28 cellular contexts compared by ENCODE assay signal in the genomic region with DNA sequence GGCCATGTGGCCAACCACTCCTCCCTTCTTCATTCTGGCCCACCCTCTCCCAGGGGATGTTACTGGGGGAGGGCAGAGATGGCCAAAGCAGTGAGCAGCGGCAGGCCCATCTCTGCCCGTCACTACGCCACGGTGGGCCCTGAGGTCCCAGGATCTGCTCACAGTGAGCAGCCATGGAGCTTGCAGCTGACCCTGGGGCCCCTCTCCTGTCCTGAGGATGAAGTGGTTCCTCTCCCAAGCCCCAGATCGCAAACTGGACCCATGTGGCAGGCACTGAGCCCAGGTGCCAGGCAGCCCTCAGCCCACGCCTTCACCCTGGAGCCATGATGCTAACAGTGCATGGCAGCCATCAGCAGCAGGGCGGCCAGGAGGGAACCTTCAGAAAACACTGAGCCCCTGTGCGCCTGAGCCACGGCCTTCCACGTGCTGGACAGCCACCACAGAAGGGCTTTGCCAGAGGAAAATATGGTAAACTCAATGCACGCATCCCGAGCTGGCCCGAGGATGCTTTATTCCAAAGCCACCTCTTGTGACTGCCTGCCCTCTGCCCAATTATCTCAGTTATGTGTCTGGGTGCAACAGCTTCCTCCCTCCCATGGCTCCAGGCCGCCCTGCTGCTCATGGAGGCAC.
"Had no signal": no experiment of that assay in that cellular context is flagged by ENCODE, and none has a peak within 500 bp of the region (broad histone marks: within the 10 kb centered on the region; RNA-seq: fewer than 3 reads in every experiment).

No MANE protein-coding gene starts in this region.

- H3K36me3 Mint-ChIP-seq: activated naive CD8-positive, alpha-beta T cell treated with anti-CD3 and anti-CD28 coated beads for 36 hours; immature natural killer cell; naive thymus-derived CD4-positive, alpha-beta T cell; stimulated activated memory B cell treated with anti-CD40 and anti-IgM and Interleukin-4, amounts not matched to agents 10 μg/mL and 1 μg/mL and 100 μg/mL, for 72 hours had no signal

- DNase-seq: activated CD4-positive, alpha-beta T cell treated with anti-CD3 and anti-CD28 coated beads for 48 hours; activated CD4-positive, alpha-beta T cell treated with anti-CD3 and anti-CD28 coated beads, Interleukin-2, amount 50 U/mL, for 48 hours; activated naive CD4-positive, alpha-beta T cell; activated naive CD8-positive, alpha-beta T cell treated with anti-CD3 and anti-CD28 coated beads for 36 hours; activated T-cell treated with anti-CD3 and anti-CD28 coated beads for 4 hours; activated T-cell treated with anti-CD3 and anti-CD28 coated beads, Interleukin-2, amount 50 U/mL, for 72 hours; aorta; body of pancreas; cortex of kidney; effector memory CD8-positive, alpha-beta T cell; hypothalamus; immature natural killer cell; midbrain; naive thymus-derived CD4-positive, alpha-beta T cell; occipital lobe; posterior cingulate gyrus; SK-N-SH; stimulated activated CD4-positive, alpha-beta T cell treated with anti-CD3 and anti-CD28 coated beads, Interleukin-4, amount 100 ng/mL, for 4 hours; stimulated activated CD8-positive, alpha-beta memory T cell treated with anti-CD3 and anti-CD28 coated beads, Interleukin-4, amount 100 ng/mL, for 48 hours; stimulated activated naive CD8-positive, alpha-beta T cell treated with anti-CD3 and anti-CD28 coated beads, Interleukin-15, amount 100 ng/mL, for 72 hours; SW 1271; T1000; WERI-Rb-1 had no signal

- H3K27me3 Mint-ChIP-seq: stimulated activated memory B cell treated with anti-CD40 and anti-IgM and Interleukin-4, amounts not matched to agents 10 μg/mL and 1 μg/mL and 100 μg/mL, for 72 hours had no signal

- H3K4me1 Mint-ChIP-seq: activated naive CD8-positive, alpha-beta T cell treated with anti-CD3 and anti-CD28 coated beads for 36 hours; immature natural killer cell; naive thymus-derived CD4-positive, alpha-beta T cell; stimulated activated memory B cell treated with anti-CD40 and anti-IgM and Interleukin-4, amounts not matched to agents 10 μg/mL and 1 μg/mL and 100 μg/mL, for 72 hours; stimulated activated naive CD8-positive, alpha-beta T cell treated with anti-CD3 and anti-CD28 coated beads, Interleukin-15, amount 100 ng/mL, for 72 hours had no signal

- H3K27ac Mint-ChIP-seq: activated naive CD8-positive, alpha-beta T cell treated with anti-CD3 and anti-CD28 coated beads for 36 hours; activated T-cell treated with anti-CD3 and anti-CD28 coated beads, Interleukin-2, amount 50 U/mL, for 72 hours; effector memory CD8-positive, alpha-beta T cell; naive thymus-derived CD4-positive, alpha-beta T cell; stimulated activated memory B cell treated with anti-CD40 and anti-IgM and Interleukin-4, amounts not matched to agents 10 μg/mL and 1 μg/mL and 100 μg/mL, for 72 hours; stimulated activated naive CD8-positive, alpha-beta T cell treated with anti-CD3 and anti-CD28 coated beads, Interleukin-15, amount 100 ng/mL, for 72 hours; T-helper 1 cell treated with Interleukin-12 subunit alpha and Interleukin-12 subunit beta and Interleukin-4 antibody, amounts not matched to agents 30 μg/mL and 1 μg/mL, for 36 hours had no signal

- H3K4me3 Mint-ChIP-seq: activated naive CD8-positive, alpha-beta T cell treated with anti-CD3 and anti-CD28 coated beads for 36 hours; activated T-cell treated with anti-CD3 and anti-CD28 coated beads, Interleukin-2, amount 50 U/mL, for 72 hours; effector memory CD8-positive, alpha-beta T cell; immature natural killer cell; naive thymus-derived CD4-positive, alpha-beta T cell; stimulated activated memory B cell treated with anti-CD40 and anti-IgM and Interleukin-4, amounts not matched to agents 10 μg/mL and 1 μg/mL and 100 μg/mL, for 72 hours; stimulated activated naive CD8-positive, alpha-beta T cell treated with anti-CD3 and anti-CD28 coated beads, Interleukin-15, amount 100 ng/mL, for 72 hours; T-helper 1 cell treated with Interleukin-12 subunit alpha and Interleukin-12 subunit beta and Interleukin-4 antibody, amounts not matched to agents 30 μg/mL and 1 μg/mL, for 36 hours had no signal

- ATAC-seq: activated CD4-positive, CD25-positive, alpha-beta regulatory T cell treated with anti-CD3 and anti-CD28 coated beads, Interleukin-2, amount 50 U/mL, for 24 hours; activated T-cell treated with anti-CD3 and anti-CD28 coated beads, Interleukin-2, amount 50 U/mL, for 72 hours; body of pancreas; effector memory CD8-positive, alpha-beta T cell; gastroesophageal sphincter; naive thymus-derived CD4-positive, alpha-beta T cell; sciatic nerve; stimulated activated memory B cell treated with anti-CD40 and anti-IgM and Interleukin-4, amounts not matched to agents 10 μg/mL and 1 μg/mL and 100 μg/mL, for 72 hours; stimulated activated naive CD8-positive, alpha-beta T cell treated with anti-CD3 and anti-CD28 coated beads, Interleukin-15, amount 100 ng/mL, for 72 hours had no signal

- H3K9me3 Mint-ChIP-seq: activated naive CD8-positive, alpha-beta T cell treated with anti-CD3 and anti-CD28 coated beads for 36 hours; activated T-cell treated with anti-CD3 and anti-CD28 coated beads, Interleukin-2, amount 50 U/mL, for 72 hours; effector memory CD8-positive, alpha-beta T cell; stimulated activated memory B cell treated with anti-CD40 and anti-IgM and Interleukin-4, amounts not matched to agents 10 μg/mL and 1 μg/mL and 100 μg/mL, for 72 hours; stimulated activated naive CD8-positive, alpha-beta T cell treated with anti-CD3 and anti-CD28 coated beads, Interleukin-15, amount 100 ng/mL, for 72 hours had no signal
